Comparison of ENCODE assay signal across 8 cellular contexts in the genomic region with DNA sequence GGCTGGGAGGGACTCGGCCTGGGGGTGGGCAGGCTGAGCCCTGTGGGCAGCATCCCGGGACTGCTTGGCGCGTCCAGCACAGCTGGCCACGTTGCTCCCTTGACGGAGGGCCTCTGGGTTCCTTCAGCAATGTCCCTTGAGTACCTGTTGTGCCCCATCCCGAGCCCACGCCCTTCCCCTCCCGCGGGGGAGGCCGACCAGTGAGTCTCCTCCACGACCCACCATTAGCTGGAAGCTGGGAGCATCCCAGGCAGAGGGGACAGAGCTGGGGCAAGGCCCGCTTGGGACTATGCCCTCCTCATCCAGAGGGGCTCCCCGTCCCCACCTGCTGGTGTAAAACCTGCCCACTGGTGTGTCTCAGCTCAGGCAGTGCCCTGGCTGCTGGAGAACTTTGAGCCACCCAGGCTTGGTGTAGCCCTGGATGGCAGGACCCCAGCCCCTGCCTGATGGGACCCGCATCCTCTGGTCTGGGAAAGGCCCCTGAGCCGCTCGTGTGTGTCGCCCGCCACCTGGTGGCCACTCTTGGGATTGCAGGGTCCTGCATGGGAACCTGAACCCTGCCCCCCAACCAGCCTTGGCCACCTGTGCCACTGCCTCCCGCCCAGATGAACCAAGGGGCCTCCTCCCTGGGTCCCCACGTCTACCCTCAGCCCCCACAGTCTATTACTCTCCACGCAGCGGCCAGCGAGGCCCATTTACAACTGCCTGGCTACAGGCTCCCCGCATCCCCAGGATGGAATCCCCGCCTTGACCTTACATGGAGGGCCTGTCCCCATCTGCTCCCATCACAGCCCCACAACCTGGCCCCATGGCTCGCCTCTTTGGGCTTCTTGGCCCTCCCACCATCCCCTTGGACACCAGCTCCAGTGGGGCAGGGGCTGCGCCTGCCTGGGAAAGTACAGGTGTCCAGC. TPM values are rescaled to one million over a fixed set of nuclear protein-coding genes. Genes with fewer than 3 reads are reported as not detected.
DNase-seq lines count a peak whose midpoint lies in the region; ATAC-seq and TF ChIP-seq lines count a peak whose summit lies in the region.

No MANE protein-coding gene starts in this region.

- H3K4me3 ChIP-seq in MG63 (no peak overlapping the region), WI38 (ENCODE audit: low read depth, low read length) (no peak overlapping the region), body of pancreas (no peak overlapping the region)

- TF ChIP-seq POLR2A in body of pancreas (IDR thresholded peaks at IDR 0.05) = no peak

- H3K9me3 ChIP-seq in MG63 (no peaks in the 10 kb centered on the region), body of pancreas (no peaks in the 10 kb centered on the region)

- ATAC-seq in body of pancreas (peak; percentile 67), GM18502 (IDR thresholded peaks at IDR 0.05; ENCODE audit: poor library complexity, unreplicated experiment) (no peak)

- peak; percentile 60 for DNase-seq in ELR (ENCODE audit: low read depth)
- peak; percentile 53 for DNase-seq in MG63
- peak; percentile 68 to 86 (median 76) for DNase-seq in body of pancreas
- peak; percentile 50 for DNase-seq in inferior parietal cortex (ENCODE audit: extremely low spot score)
- peak; percentile 70 to 88 (median 76) for DNase-seq in stimulated activated CD4-positive, alpha-beta T cell treated with anti-CD3 and anti-CD28 coated beads, Interleukin-1b, Interleukin-23, amount 100 ng/mL, for 24 hours (ENCODE audit: low read depth in 4 of 4, low spot score in 1 of 4)
- no peak for DNase-seq in NCI-H226

- 31% methylated on average over 7 to 28 of the region's 28 CpGs for WGBS in body of pancreas, 2 donors

- H3K36me3 ChIP-seq in MG63 (no peaks in the 10 kb centered on the region; the same call in 1 of the 2 replicates), body of pancreas (replicated peaks in 1 of 2; ENCODE audit: insufficient read depth in 1 of 2, low read depth in 2 of 2) (no peaks in the 10 kb centered on the region)

- intact Hi-C loops in body of pancreas (cut with DNase I) = loop anchor here (5.0 kb wide), 1 partner anchor 38 kb away; no protein-coding TSS in a partner anchor

- no peak overlapping the region for H3K27ac ChIP-seq in body of pancreas

- H3K4me1 ChIP-seq in body of pancreas = peaks cover 5% of the 10 kb centered on the region

- TF ChIP-seq CTCF in WI38 (IDR thresholded peaks at IDR 0.05; ENCODE audit: low read depth, low read length) (peak; percentile 42), body of pancreas (IDR thresholded peaks at IDR 0.05) (peak; percentile 86 to 99 (median 95))

- no peaks in the 10 kb centered on the region for H3K27me3 ChIP-seq in MG63
- H3K27me3 ChIP-seq in body of pancreas = no peaks in the 10 kb centered on the region

RNA-seq across cellular contexts. Expression of gene ARHGAP8, which starts 16.6 kb away (rescaled TPM):
- total RNA-seq in MG63 (2014; rRNA removed; shearing (Covaris generic); ENCODE audit: low replicate concordance) = not detected in 2 replicates
- total RNA-seq in body of pancreas = 10 to 100 TPM; 12.2 to 15.2 TPM

RNA-seq across cellular contexts. Expression of gene PRR5, which starts 33.8 kb away (rescaled TPM):
- 24.0 and 45.5 TPM in 2 replicates for total RNA-seq in MG63 (2014; rRNA removed; shearing (Covaris generic); ENCODE audit: low replicate concordance)
- 10 to 100 TPM; 12.5 to 20.4 TPM for total RNA-seq in body of pancreas

Comparison
In these comparisons a context has a peak if more than half of its experiments do, and no peak if none do; other contexts are left out.
1. RNA of gene ARHGAP8, which starts 16.6 kb away (total RNA-seq): 12.2 to 15.2 TPM in body of pancreas; not detected in MG63; every median in the first group is over 10 times any median in the second.